In the genomic region with DNA sequence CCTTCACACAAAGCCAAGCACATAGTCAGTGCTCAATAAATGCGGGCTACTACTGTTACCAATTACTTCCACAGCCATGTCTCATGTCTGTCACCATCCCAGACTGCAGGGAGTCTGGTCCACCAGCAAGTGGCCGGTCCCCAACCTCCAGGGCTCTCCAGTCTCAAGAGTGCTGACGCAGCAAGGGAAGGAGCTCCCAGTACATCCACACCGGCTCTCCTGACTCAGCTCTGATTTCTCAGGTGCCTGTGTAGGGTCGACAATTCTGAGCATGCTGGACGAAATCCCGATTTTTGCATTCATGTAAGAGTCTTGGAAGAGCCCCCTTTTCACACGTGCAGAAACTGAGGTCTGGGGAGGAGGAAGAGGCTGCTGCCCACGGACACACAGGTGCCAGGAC, we compare ENCODE assay signal across 8 cellular contexts. TPM values are rescaled to one million over a fixed set of nuclear protein-coding genes. Genes with fewer than 3 reads are reported as not detected.
DNase-seq lines count a peak whose midpoint lies in the region; ATAC-seq lines count a peak whose summit lies in the region.
"Had no signal": no experiment of that assay in that cellular context is flagged by ENCODE, and none has a peak within 500 bp of the region (broad histone marks: within the 10 kb centered on the region; RNA-seq: fewer than 3 reads in every experiment).

No MANE protein-coding gene starts in this region.

- H3K36me3 Mint-ChIP-seq in IgD-negative memory B cell (peaks cover 3% of the 10 kb centered on the region), naive B cell (no peaks in the 10 kb centered on the region)
- H3K36me3 Mint-ChIP-seq in dendritic cell treated with granulocyte-macrophage colony-stimulating factor and Interleukin-4, amounts not matched to agents 40 ng/mL and 50 ng/mL, for 4 days (ENCODE audit: low read depth) = peaks cover 6% of the 10 kb centered on the region

- H3K4me3 Mint-ChIP-seq in IgD-negative memory B cell (peak overlapping the region; percentile 10 to 76 (median 64)), naive B cell (peak overlapping the region in 5 of 8 donors; percentile 16 to 72 (median 49))
- H3K4me3 Mint-ChIP-seq in dendritic cell treated with granulocyte-macrophage colony-stimulating factor and Interleukin-4, amounts not matched to agents 40 ng/mL and 50 ng/mL, for 4 days = peak overlapping the region; percentile 63

- DNase-seq in ELF-1 (ENCODE audit: low read depth, low spot score) (peak; percentile 53), naive B cell (no peak), NCI-H1436 treated with DMSO at 0.1 percent for 48 hours (lab: John Stamatoyannopoulos, UW) (no peak)
- DNase-seq: NCI-H1417 treated with DMSO at 0.1 percent for 48 hours had no signal

- H3K9me3 Mint-ChIP-seq in IgD-negative memory B cell (no peaks in the 10 kb centered on the region), naive B cell (no peaks in the 10 kb centered on the region)
- H3K9me3 Mint-ChIP-seq in dendritic cell treated with granulocyte-macrophage colony-stimulating factor and Interleukin-4, amounts not matched to agents 40 ng/mL and 50 ng/mL, for 4 days = no peaks in the 10 kb centered on the region

- peaks cover 14% of the 10 kb centered on the region for H3K27me3 Mint-ChIP-seq in IgD-negative memory B cell
- peaks cover 32% of the 10 kb centered on the region for H3K27me3 Mint-ChIP-seq in dendritic cell treated with granulocyte-macrophage colony-stimulating factor and Interleukin-4, amounts not matched to agents 40 ng/mL and 50 ng/mL, for 4 days
- peaks cover 18 to 66% (median 20%) of the 10 kb centered on the region in 3 donors for H3K27me3 Mint-ChIP-seq in naive B cell

- H3K27ac Mint-ChIP-seq in IgD-negative memory B cell (no peak overlapping the region), naive B cell (peak overlapping the region in 3 of 6 donors; percentile 41 to 68 (median 63))
- no peak overlapping the region for H3K27ac Mint-ChIP-seq in dendritic cell treated with granulocyte-macrophage colony-stimulating factor and Interleukin-4, amounts not matched to agents 40 ng/mL and 50 ng/mL, for 4 days

- no peak for ATAC-seq in naive B cell (ENCODE audit: low read depth in 2 of 2)
- ATAC-seq in HG02763 (IDR thresholded peaks at IDR 0.05; ENCODE audit: unreplicated experiment) = no peak
- ATAC-seq in HG02678 (IDR thresholded peaks at IDR 0.05; ENCODE audit: unreplicated experiment) = no peak

- intact Hi-C loops in dendritic cell treated with granulocyte-macrophage colony-stimulating factor and Interleukin-4, amounts not matched to agents 40 ng/mL and 50 ng/mL, for 4 days (cut with micrococcal nuclease) = no loop called here

- H3K4me1 Mint-ChIP-seq in IgD-negative memory B cell (peaks cover 3 to 20% (median 6%) of the 10 kb centered on the region in 3 donors), naive B cell (peaks cover 4 to 14% (median 9%) of the 10 kb centered on the region in 3 donors)
- H3K4me1 Mint-ChIP-seq in dendritic cell treated with granulocyte-macrophage colony-stimulating factor and Interleukin-4, amounts not matched to agents 40 ng/mL and 50 ng/mL, for 4 days (ENCODE audit: low read depth) = no peaks in the 10 kb centered on the region

RNA-seq across cellular contexts. Expression of a gene that starts 10.3 kb away (rescaled TPM):
- polyA plus RNA-seq in IgD-negative memory B cell (0.98 TPM), naive B cell (ENCODE audit: low read depth in 6 of 6) (under 1 TPM in 1 of 6 donors, not detected in 5; 0.09 TPM)

RNA-seq across cellular contexts. Expression of a gene that starts 31.4 kb away (rescaled TPM):
- not detected for polyA plus RNA-seq in IgD-negative memory B cell
- not detected for polyA plus RNA-seq in naive B cell (ENCODE audit: low read depth in 6 of 6)
